In the genomic region with DNA sequence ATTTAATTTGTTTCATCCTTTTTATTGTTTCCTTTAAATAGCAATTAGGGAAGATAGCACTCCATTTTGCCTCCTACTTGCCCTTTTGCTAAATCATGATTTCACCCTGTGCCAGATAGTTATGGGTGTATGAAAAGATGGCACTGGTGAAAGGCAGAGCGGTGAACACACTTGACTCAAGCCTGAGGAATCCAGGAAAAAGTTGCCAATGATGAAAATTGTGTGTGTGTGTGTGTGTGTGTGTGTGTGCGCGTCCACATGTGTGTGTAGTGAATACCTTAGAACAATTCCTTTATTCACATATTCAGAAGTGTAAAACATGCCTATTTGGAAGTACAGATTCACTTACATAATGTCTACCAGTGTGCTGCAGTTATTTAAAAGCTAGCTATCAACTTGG, we compare ENCODE assay signal across 40 cellular contexts.
"Had no signal": no experiment of that assay in that cellular context is flagged by ENCODE, and none has a peak within 500 bp of the region (broad histone marks: within the 10 kb centered on the region; RNA-seq: fewer than 3 reads in every experiment).

No MANE protein-coding gene starts in this region.

- H3K27ac ChIP-seq: adrenal gland, body of pancreas, brain microvascular endothelial cell, breast epithelium, cardiac muscle cell, VCaP had no signal

- H3K9me3 Mint-ChIP-seq: activated B cell treated with CpG ODN at 0.5 μM for 24 hours; activated CD4-positive, alpha-beta memory T cell treated with anti-CD3 and anti-CD28 coated beads for 36 hours; activated CD4-positive, alpha-beta T cell treated with anti-CD3 and anti-CD28 coated beads, Interleukin-2, amount 10 ng/mL, durations not matched to agents 24 days and 14 days; activated CD8-positive, alpha-beta T cell treated with anti-CD3 and anti-CD28 coated beads for 36 hours; activated naive CD4-positive, alpha-beta T cell treated with anti-CD3 and anti-CD28 coated beads for 36 hours; activated naive CD4-positive, alpha-beta T cell treated with anti-CD3 and anti-CD28 coated beads, Interleukin-2, amount 50 U/mL, for 72 hours; activated naive CD8-positive, alpha-beta T cell treated with anti-CD3 and anti-CD28 coated beads for 36 hours; activated T-cell treated with anti-CD3 and anti-CD28 coated beads, Interleukin-2, amount 50 U/mL, for 4 hours; activated T-cell treated with anti-CD3 and anti-CD28 coated beads, Interleukin-2, amount 50 U/mL, for 72 hours; activated T-helper 1 cell treated with anti-CD3 and anti-CD28 coated beads, Interleukin-12 subunit alpha, Interleukin-12 subunit beta, Interleukin-2, Interleukin-4 antibody, amounts not matched to agents 30 ng/mL and 10 ng/mL and 1 ng/mL, durations not matched to agents 14 hours and 24 hours and 36 hours; activated T-helper 17 cell treated with anti-CD3 and anti-CD28 coated beads, Interleukin-2, amount 50 U/mL, for 72 hours; central memory CD8-positive, alpha-beta T cell; T-helper 1 cell treated with Interleukin-12 subunit alpha and Interleukin-12 subunit beta and Interleukin-4 antibody, amounts not matched to agents 30 μg/mL and 1 μg/mL, for 36 hours; T-helper 2 cell treated with Interferon-gamma antibody and Interleukin-4, amounts not matched to agents 5 μg/mL and 100 μg/mL, for 36 hours had no signal

- DNase-seq: activated B cell treated with CpG ODN at 0.5 μM for 24 hours; activated CD4-positive, alpha-beta memory T cell treated with anti-CD3 and anti-CD28 coated beads for 36 hours; activated CD4-positive, alpha-beta T cell treated with anti-CD3 and anti-CD28 coated beads for 4 hours; activated CD4-positive, alpha-beta T cell treated with anti-CD3 and anti-CD28 coated beads, Interleukin-2, amount 10 ng/mL, durations not matched to agents 24 days and 14 days; activated CD4-positive, alpha-beta T cell treated with anti-CD3 and anti-CD28 coated beads, Interleukin-2, amount 50 U/mL, for 1 hour; activated CD4-positive, alpha-beta T cell treated with anti-CD3 and anti-CD28 coated beads, Interleukin-2, amount 50 U/mL, for 4 hours; activated CD4-positive, CD25-positive, alpha-beta regulatory T cell treated with anti-CD3 and anti-CD28 coated beads, Interleukin-2, amount 50 U/mL, for 72 hours; activated CD8-positive, alpha-beta memory T cell treated with anti-CD3 and anti-CD28 coated beads, Interleukin-2, amount 50 U/mL, for 4 hours; activated CD8-positive, alpha-beta T cell treated with anti-CD3 and anti-CD28 coated beads for 36 hours; activated effector memory CD4-positive, alpha-beta T cell treated with anti-CD3 and anti-CD28 coated beads, Interleukin-2, amount 50 U/mL, for 16 hours; activated gamma-delta T cell treated with Interleukin-2 at 50 U/mL for 16 hours; activated naive CD4-positive, alpha-beta T cell; activated naive CD4-positive, alpha-beta T cell treated with anti-CD3 and anti-CD28 coated beads for 36 hours; activated naive CD4-positive, alpha-beta T cell treated with anti-CD3 and anti-CD28 coated beads, Interleukin-2, amount 50 U/mL, for 16 hours; activated naive CD8-positive, alpha-beta T cell treated with anti-CD3 and anti-CD28 coated beads for 36 hours; activated T-cell treated with anti-CD3 and anti-CD28 coated beads for 4 hours; activated T-cell treated with anti-CD3 and anti-CD28 coated beads, Interleukin-2, amount 50 U/mL, for 1 hour; activated T-cell treated with anti-CD3 and anti-CD28 coated beads, Interleukin-2, amount 50 U/mL, for 4 hours; activated T-cell treated with anti-CD3 and anti-CD28 coated beads, Interleukin-2, amount 50 U/mL, for 72 hours; adrenal gland; amniotic stem cell; aorta; body of pancreas; brain microvascular endothelial cell; caudate nucleus; cerebellar nuclear complex; T-helper 1 cell; T-helper 2 cell; T-helper 9 cell had no signal

- H3K4me1 ChIP-seq: adrenal gland, body of pancreas, breast epithelium had no signal

- H3K36me3 ChIP-seq: adrenal gland, brain microvascular endothelial cell, breast epithelium, cardiac muscle cell had no signal

- FAIRE-seq: astrocyte, TTC549 had no signal

- H3K4me3 ChIP-seq: adrenal gland, body of pancreas, breast epithelium, cardiac muscle cell had no signal

- ATAC-seq: activated CD8-positive, alpha-beta T cell treated with anti-CD3 and anti-CD28 coated beads for 36 hours; activated naive CD4-positive, alpha-beta T cell treated with anti-CD3 and anti-CD28 coated beads, Interleukin-2, amount 50 U/mL, for 72 hours; activated T-cell treated with anti-CD3 and anti-CD28 coated beads, Interleukin-2, amount 50 U/mL, for 4 hours; activated T-cell treated with anti-CD3 and anti-CD28 coated beads, Interleukin-2, amount 50 U/mL, for 72 hours; activated T-helper 17 cell treated with anti-CD3 and anti-CD28 coated beads, Interleukin-2, amount 50 U/mL, for 72 hours; body of pancreas had no signal

- H3K27me3 ChIP-seq: adrenal gland, body of pancreas, brain microvascular endothelial cell, breast epithelium, cardiac muscle cell had no signal

- H3K4me3 Mint-ChIP-seq: activated B cell treated with CpG ODN at 0.5 μM for 24 hours; activated CD4-positive, alpha-beta memory T cell treated with anti-CD3 and anti-CD28 coated beads for 36 hours; activated CD4-positive, alpha-beta T cell treated with anti-CD3 and anti-CD28 coated beads, Interleukin-2, amount 10 ng/mL, durations not matched to agents 24 days and 14 days; activated CD8-positive, alpha-beta T cell treated with anti-CD3 and anti-CD28 coated beads for 36 hours; activated naive CD4-positive, alpha-beta T cell treated with anti-CD3 and anti-CD28 coated beads for 36 hours; activated naive CD8-positive, alpha-beta T cell treated with anti-CD3 and anti-CD28 coated beads for 36 hours; activated T-cell treated with anti-CD3 and anti-CD28 coated beads, Interleukin-2, amount 50 U/mL, for 4 hours; activated T-cell treated with anti-CD3 and anti-CD28 coated beads, Interleukin-2, amount 50 U/mL, for 72 hours; activated T-helper 1 cell treated with anti-CD3 and anti-CD28 coated beads, Interleukin-12 subunit alpha, Interleukin-12 subunit beta, Interleukin-2, Interleukin-4 antibody, amounts not matched to agents 30 ng/mL and 10 ng/mL and 1 ng/mL, durations not matched to agents 14 hours and 24 hours and 36 hours; activated T-helper 17 cell treated with anti-CD3 and anti-CD28 coated beads, Interleukin-2, amount 50 U/mL, for 72 hours; central memory CD8-positive, alpha-beta T cell; T-helper 1 cell treated with Interleukin-12 subunit alpha and Interleukin-12 subunit beta and Interleukin-4 antibody, amounts not matched to agents 30 μg/mL and 1 μg/mL, for 36 hours; T-helper 2 cell treated with Interferon-gamma antibody and Interleukin-4, amounts not matched to agents 5 μg/mL and 100 μg/mL, for 36 hours had no signal

- H3K36me3 Mint-ChIP-seq: activated CD4-positive, alpha-beta memory T cell treated with anti-CD3 and anti-CD28 coated beads for 36 hours; activated naive CD4-positive, alpha-beta T cell treated with anti-CD3 and anti-CD28 coated beads, Interleukin-2, amount 50 U/mL, for 72 hours; activated naive CD8-positive, alpha-beta T cell treated with anti-CD3 and anti-CD28 coated beads for 36 hours had no signal

- H3K9me3 ChIP-seq: adrenal gland, body of pancreas, breast epithelium had no signal

- H3K27ac Mint-ChIP-seq: activated B cell treated with CpG ODN at 0.5 μM for 24 hours; activated CD4-positive, alpha-beta memory T cell treated with anti-CD3 and anti-CD28 coated beads for 36 hours; activated CD4-positive, alpha-beta T cell treated with anti-CD3 and anti-CD28 coated beads, Interleukin-2, amount 10 ng/mL, durations not matched to agents 24 days and 14 days; activated CD8-positive, alpha-beta T cell treated with anti-CD3 and anti-CD28 coated beads for 36 hours; activated naive CD4-positive, alpha-beta T cell treated with anti-CD3 and anti-CD28 coated beads for 36 hours; activated naive CD4-positive, alpha-beta T cell treated with anti-CD3 and anti-CD28 coated beads, Interleukin-2, amount 50 U/mL, for 72 hours; activated naive CD8-positive, alpha-beta T cell treated with anti-CD3 and anti-CD28 coated beads for 36 hours; activated T-cell treated with anti-CD3 and anti-CD28 coated beads, Interleukin-2, amount 50 U/mL, for 72 hours; activated T-helper 1 cell treated with anti-CD3 and anti-CD28 coated beads, Interleukin-12 subunit alpha, Interleukin-12 subunit beta, Interleukin-2, Interleukin-4 antibody, amounts not matched to agents 30 ng/mL and 10 ng/mL and 1 ng/mL, durations not matched to agents 14 hours and 24 hours and 36 hours; activated T-helper 17 cell treated with anti-CD3 and anti-CD28 coated beads, Interleukin-2, amount 50 U/mL, for 72 hours; T-helper 1 cell treated with Interleukin-12 subunit alpha and Interleukin-12 subunit beta and Interleukin-4 antibody, amounts not matched to agents 30 μg/mL and 1 μg/mL, for 36 hours; T-helper 2 cell treated with Interferon-gamma antibody and Interleukin-4, amounts not matched to agents 5 μg/mL and 100 μg/mL, for 36 hours had no signal

- H3K4me1 Mint-ChIP-seq: activated B cell treated with CpG ODN at 0.5 μM for 24 hours; activated CD4-positive, alpha-beta T cell treated with anti-CD3 and anti-CD28 coated beads, Interleukin-2, amount 10 ng/mL, durations not matched to agents 24 days and 14 days; activated naive CD8-positive, alpha-beta T cell treated with anti-CD3 and anti-CD28 coated beads for 36 hours; activated T-helper 17 cell treated with anti-CD3 and anti-CD28 coated beads, Interleukin-2, amount 50 U/mL, for 72 hours; central memory CD8-positive, alpha-beta T cell had no signal
